ENCODE assay signal across 15 cellular contexts in the genomic region with DNA sequence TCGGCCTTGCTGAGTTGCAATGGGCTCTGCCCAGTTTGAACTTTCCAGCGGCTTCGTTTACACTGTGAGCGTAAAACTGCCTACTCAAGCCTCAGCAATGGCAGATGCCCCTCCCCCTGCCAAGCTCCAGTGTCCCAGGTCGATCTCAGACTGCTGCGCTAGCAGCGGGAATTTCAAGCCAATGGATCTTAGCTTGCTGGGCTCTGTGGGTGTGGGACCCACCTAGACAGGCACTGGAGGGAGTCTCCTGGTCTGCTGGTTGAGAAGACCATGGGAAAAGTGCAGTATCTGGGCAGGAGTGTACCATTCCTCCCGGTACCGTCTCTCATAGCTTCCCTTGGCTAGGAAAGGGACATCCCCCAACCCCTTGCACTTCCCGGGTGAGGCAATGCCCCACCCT.
A peak's percentile ranks its signal among the peaks of the same experiment; 100 is the strongest.
DNase-seq lines count a peak whose midpoint lies in the region; ATAC-seq and TF ChIP-seq lines count a peak whose summit lies in the region.
"Had no signal": no experiment of that assay in that cellular context is flagged by ENCODE, and none has a peak within 500 bp of the region (broad histone marks: within the 10 kb centered on the region; RNA-seq: fewer than 3 reads in every experiment).

No MANE protein-coding gene starts in this region.

- H3K4me3 Mint-ChIP-seq in GM23338, result no peak overlapping the region
- H3K4me3 Mint-ChIP-seq: CD8-positive, alpha-beta T cell had no signal

- H3K27me3 Mint-ChIP-seq in GM23338 (ENCODE audit: insufficient read depth, low read depth, poor library complexity), result peaks cover 2% of the 10 kb centered on the region

- H3K4me1 ChIP-seq in GM23338 (ENCODE audit: insufficient read depth), result no peaks in the 10 kb centered on the region; the same call in 1 of the 2 replicates
- peaks cover 6% of the 10 kb centered on the region for H3K4me1 ChIP-seq in iPS-15b (ENCODE audit: control insufficient read depth, insufficient read depth, low read length)
- H3K4me1 ChIP-seq in smooth muscle cell (ENCODE audit: low read depth), result no peaks in the 10 kb centered on the region
- H3K4me1 ChIP-seq: BE2C, HAP-1 had no signal

- H3K27ac ChIP-seq in GM23338 (ENCODE audit: low read depth), result no peak overlapping the region
- H3K27ac ChIP-seq in smooth muscle cell (ENCODE audit: low read depth), result no peak overlapping the region

- H3K36me3 ChIP-seq in GM23338 (ENCODE audit: insufficient read depth), result no peaks in the 10 kb centered on the region
- no peaks in the 10 kb centered on the region for H3K36me3 ChIP-seq in iPS-15b (ENCODE audit: control insufficient read depth, insufficient read depth, low read length)
- H3K36me3 ChIP-seq in smooth muscle cell (ENCODE audit: low read depth), result no peaks in the 10 kb centered on the region
- H3K36me3 ChIP-seq: BE2C, HAP-1 had no signal

- DNase-seq in GM23338 (ENCODE audit: low spot score), result peak; percentile 27
- DNase-seq in LNCaP clone FGC (ENCODE audit: low read depth), result no peak
- no peak for DNase-seq in smooth muscle cell (lab: John Stamatoyannopoulos, UW; ENCODE audit: unreplicated experiment)
- no peak for DNase-seq in activated T-cell treated with anti-CD3 and anti-CD28 coated beads for 4 hours
- DNase-seq in SIG-M5 treated with dmso at 0.1 percent for 504 hours (lab: John Stamatoyannopoulos, UW; ENCODE audit: unreplicated experiment), result no peak
- DNase-seq in stimulated activated CD4-positive, alpha-beta T cell treated with anti-CD3 and anti-CD28 coated beads, Interleukin-2, amount 100 ng/mL, for 48 hours, result no peak
- DNase-seq: BE2C; CD8-positive, alpha-beta T cell; KBM-7; NCI-H1092; NCI-H1694 treated with DMSO at 0.1 percent for 48 hours; NCI-H82; SHP77 treated with DMSO at 0.1 percent for 48 hours had no signal

- peak; percentile 64 for ATAC-seq in GM23338
- ATAC-seq: CD8-positive, alpha-beta T cell had no signal

- peak overlapping the region; percentile 92 for H3K9ac ChIP-seq in iPS-15b (ENCODE audit: low read depth, low read length)
- H3K9ac ChIP-seq in smooth muscle cell (ENCODE audit: low read depth), result no peak overlapping the region

- H3K4me2 ChIP-seq in GM23338, result peak overlapping the region; percentile 75
- peak overlapping the region; percentile 51 for H3K4me2 ChIP-seq in smooth muscle cell

- H4K20me1 ChIP-seq in GM23338 (replicated peaks; ENCODE audit: insufficient read depth), result no peaks in the 10 kb centered on the region
- no peaks in the 10 kb centered on the region for H4K20me1 ChIP-seq in smooth muscle cell (ENCODE audit: low read depth)

- H3K4me3 ChIP-seq in GM23338, result peak overlapping the region; percentile 50
- H3K4me3 ChIP-seq in LNCaP clone FGC (ENCODE audit: low read depth, low read length), result peak overlapping the region; percentile 1; the same call in 1 of the 2 replicates
- peak overlapping the region; percentile 91 for H3K4me3 ChIP-seq in iPS-15b (ENCODE audit: low read depth, low read length)
- H3K4me3 ChIP-seq in smooth muscle cell, result no peak overlapping the region
- H3K4me3 ChIP-seq: HAP-1 had no signal

- peaks cover 7% of the 10 kb centered on the region; the same call in 2 of the 3 replicates for H3K9me3 Mint-ChIP-seq in GM23338

- H3K4me1 Mint-ChIP-seq in GM23338, result no peaks in the 10 kb centered on the region

- H3K9me2 ChIP-seq in GM23338 (ENCODE audit: insufficient read depth), result peaks cover 3% of the 10 kb centered on the region; the same call in 1 of the 2 replicates

- H3K27ac Mint-ChIP-seq in GM23338, result no peak overlapping the region
- H3K27ac Mint-ChIP-seq: CD8-positive, alpha-beta T cell had no signal

- no peaks in the 10 kb centered on the region for H3K36me3 Mint-ChIP-seq in GM23338 (ENCODE audit: low read depth)
- H3K36me3 Mint-ChIP-seq: CD8-positive, alpha-beta T cell had no signal

- TF ChIP-seq CTCF in GM23338 (conservative IDR thresholded peaks at IDR 0.05; ENCODE audit: low read depth in 2 of 2), result no peak
- no peak for TF ChIP-seq CTCF in LNCaP clone FGC (IDR thresholded peaks at IDR 0.05; ENCODE audit: control insufficient read depth, extremely low read depth, insufficient read depth)
- no peak for TF ChIP-seq CTCF in smooth muscle cell (IDR thresholded peaks at IDR 0.05; ENCODE audit: borderline replicate concordance, insufficient read depth, poor library complexity, severe bottlenecking)

- no peaks in the 10 kb centered on the region for H3F3A ChIP-seq in GM23338 (replicated peaks; ENCODE audit: low read depth)
- H3F3A ChIP-seq in smooth muscle cell (ENCODE audit: low read depth), result no peaks in the 10 kb centered on the region

- WGBS in smooth muscle cell (ENCODE audit: low lambda C conversion rate), result 62% methylated on average over 10 of the region's 10 CpGs

- H2AFZ ChIP-seq in GM23338, result peak overlapping the region; percentile 95
- H2AFZ ChIP-seq in smooth muscle cell (ENCODE audit: low read depth), result no peak overlapping the region

- H3K79me2 ChIP-seq in GM23338 (replicated peaks; ENCODE audit: insufficient read depth) (no peaks in the 10 kb centered on the region), smooth muscle cell (ENCODE audit: low read depth) (no peaks in the 10 kb centered on the region)

- H3K27me3 ChIP-seq in GM23338 (ENCODE audit: insufficient read depth) (no peaks in the 10 kb centered on the region), iPS-15b (ENCODE audit: control insufficient read depth, insufficient read depth, low read length) (peaks cover 14% of the 10 kb centered on the region), smooth muscle cell (ENCODE audit: low read depth) (no peaks in the 10 kb centered on the region)
- H3K27me3 ChIP-seq: BE2C had no signal

- no peaks in the 10 kb centered on the region for H3K9me3 ChIP-seq in iPS-15b (ENCODE audit: control insufficient read depth, insufficient read depth, low read length)
- no peaks in the 10 kb centered on the region for H3K9me3 ChIP-seq in smooth muscle cell (replicated peaks; ENCODE audit: low read depth)
- H3K9me3 ChIP-seq: BE2C, HAP-1 had no signal

TF ChIP-seq in GM23338, 12 proteins besides CTCF, POLR2A, EP300 and RAD21 (continues in another document):
- no peak for TF ChIP-seq STAT1 (IDR thresholded peaks at IDR 0.05; ENCODE audit: unreplicated experiment)
- no peak for TF ChIP-seq EZH2phosphoT487 (IDR thresholded peaks at IDR 0.05; ENCODE audit: unreplicated experiment)
- TF ChIP-seq, protein P1, sequence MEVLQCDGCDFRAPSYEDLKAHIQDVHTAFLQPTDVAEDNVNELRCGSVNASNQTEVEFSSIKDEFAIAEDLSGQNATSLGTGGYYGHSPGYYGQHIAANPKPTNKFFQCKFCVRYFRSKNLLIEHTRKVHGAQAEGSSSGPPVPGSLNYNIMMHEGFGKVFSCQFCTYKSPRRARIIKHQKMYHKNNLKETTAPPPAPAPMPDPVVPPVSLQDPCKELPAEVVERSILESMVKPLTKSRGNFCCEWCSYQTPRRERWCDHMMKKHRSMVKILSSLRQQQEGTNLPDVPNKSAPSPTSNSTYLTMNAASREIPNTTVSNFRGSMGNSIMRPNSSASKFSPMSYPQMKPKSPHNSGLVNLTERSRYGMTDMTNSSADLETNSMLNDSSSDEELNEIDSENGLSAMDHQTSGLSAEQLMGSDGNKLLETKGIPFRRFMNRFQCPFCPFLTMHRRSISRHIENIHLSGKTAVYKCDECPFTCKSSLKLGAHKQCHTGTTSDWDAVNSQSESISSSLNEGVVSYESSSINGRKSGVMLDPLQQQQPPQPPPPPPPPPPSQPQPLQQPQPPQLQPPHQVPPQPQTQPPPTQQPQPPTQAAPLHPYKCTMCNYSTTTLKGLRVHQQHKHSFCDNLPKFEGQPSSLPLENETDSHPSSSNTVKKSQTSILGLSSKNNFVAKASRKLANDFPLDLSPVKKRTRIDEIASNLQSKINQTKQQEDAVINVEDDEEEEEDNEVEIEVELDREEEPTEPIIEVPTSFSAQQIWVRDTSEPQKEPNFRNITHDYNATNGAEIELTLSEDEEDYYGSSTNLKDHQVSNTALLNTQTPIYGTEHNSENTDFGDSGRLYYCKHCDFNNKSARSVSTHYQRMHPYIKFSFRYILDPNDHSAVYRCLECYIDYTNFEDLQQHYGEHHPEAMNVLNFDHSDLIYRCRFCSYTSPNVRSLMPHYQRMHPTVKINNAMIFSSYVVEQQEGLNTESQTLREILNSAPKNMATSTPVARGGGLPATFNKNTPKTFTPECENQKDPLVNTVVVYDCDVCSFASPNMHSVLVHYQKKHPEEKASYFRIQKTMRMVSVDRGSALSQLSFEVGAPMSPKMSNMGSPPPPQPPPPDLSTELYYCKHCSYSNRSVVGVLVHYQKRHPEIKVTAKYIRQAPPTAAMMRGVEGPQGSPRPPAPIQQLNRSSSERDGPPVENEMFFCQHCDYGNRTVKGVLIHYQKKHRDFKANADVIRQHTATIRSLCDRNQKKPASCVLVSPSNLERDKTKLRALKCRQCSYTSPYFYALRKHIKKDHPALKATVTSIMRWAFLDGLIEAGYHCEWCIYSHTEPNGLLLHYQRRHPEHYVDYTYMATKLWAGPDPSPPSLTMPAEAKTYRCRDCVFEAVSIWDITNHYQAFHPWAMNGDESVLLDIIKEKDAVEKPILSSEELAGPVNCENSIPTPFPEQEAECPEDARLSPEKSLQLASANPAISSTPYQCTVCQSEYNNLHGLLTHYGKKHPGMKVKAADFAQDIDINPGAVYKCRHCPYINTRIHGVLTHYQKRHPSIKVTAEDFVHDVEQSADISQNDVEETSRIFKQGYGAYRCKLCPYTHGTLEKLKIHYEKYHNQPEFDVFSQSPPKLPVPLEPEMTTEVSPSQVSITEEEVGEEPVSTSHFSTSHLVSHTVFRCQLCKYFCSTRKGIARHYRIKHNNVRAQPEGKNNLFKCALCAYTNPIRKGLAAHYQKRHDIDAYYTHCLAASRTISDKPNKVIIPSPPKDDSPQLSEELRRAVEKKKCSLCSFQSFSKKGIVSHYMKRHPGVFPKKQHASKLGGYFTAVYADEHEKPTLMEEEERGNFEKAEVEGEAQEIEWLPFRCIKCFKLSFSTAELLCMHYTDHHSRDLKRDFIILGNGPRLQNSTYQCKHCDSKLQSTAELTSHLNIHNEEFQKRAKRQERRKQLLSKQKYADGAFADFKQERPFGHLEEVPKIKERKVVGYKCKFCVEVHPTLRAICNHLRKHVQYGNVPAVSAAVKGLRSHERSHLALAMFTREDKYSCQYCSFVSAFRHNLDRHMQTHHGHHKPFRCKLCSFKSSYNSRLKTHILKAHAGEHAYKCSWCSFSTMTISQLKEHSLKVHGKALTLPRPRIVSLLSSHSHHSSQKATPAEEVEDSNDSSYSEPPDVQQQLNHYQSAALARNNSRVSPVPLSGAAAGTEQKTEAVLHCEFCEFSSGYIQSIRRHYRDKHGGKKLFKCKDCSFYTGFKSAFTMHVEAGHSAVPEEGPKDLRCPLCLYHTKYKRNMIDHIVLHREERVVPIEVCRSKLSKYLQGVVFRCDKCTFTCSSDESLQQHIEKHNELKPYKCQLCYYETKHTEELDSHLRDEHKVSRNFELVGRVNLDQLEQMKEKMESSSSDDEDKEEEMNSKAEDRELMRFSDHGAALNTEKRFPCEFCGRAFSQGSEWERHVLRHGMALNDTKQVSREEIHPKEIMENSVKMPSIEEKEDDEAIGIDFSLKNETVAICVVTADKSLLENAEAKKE (CRISPR knock-in tag; IDR thresholded peaks at IDR 0.05), result no peak
- TF ChIP-seq NANOG (IDR thresholded peaks at IDR 0.05; ENCODE audit: borderline replicate concordance), result no peak
- TF ChIP-seq POLR2AphosphoS5 (IDR thresholded peaks at IDR 0.05; ENCODE audit: low read depth), result no peak
